Comparison of ENCODE assay signal across 18 cellular contexts in the genomic region with DNA sequence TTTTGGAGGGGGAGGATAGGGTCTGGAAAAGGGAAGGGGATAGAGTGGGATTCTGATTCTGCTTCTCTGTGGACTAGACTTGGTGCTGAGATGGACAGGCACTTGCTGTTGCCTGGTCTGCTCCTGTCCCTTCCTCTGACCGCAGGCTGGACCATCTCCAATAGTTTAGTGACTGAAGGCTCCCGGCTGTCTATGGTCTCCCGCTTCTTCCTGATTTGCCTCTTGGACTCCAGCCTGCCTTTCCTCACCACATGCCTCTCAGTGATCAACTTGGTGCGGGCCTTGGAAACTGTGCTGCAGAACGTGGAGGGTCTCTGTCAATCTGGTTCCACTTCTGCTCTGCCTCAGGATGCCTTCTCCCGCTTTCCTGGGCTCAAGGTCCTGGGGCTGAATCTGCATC. TPM values are rescaled to one million over a fixed set of nuclear protein-coding genes. Genes with fewer than 3 reads are reported as not detected.
DNase-seq lines count a peak whose midpoint lies in the region; ATAC-seq and TF ChIP-seq lines count a peak whose summit lies in the region.
"Had no signal": no experiment of that assay in that cellular context is flagged by ENCODE, and none has a peak within 500 bp of the region (broad histone marks: within the 10 kb centered on the region; RNA-seq: fewer than 3 reads in every experiment).

No MANE protein-coding gene starts in this region.

- H3K9me3 ChIP-seq in transverse colon, result no peaks in the 10 kb centered on the region
- no peaks in the 10 kb centered on the region for H3K9me3 ChIP-seq in Karpas-422 (ENCODE audit: low read length)

- H3K9me3 Mint-ChIP-seq in nephron, result no peaks in the 10 kb centered on the region
- H3K9me3 Mint-ChIP-seq: CD8-positive, alpha-beta T cell had no signal

- peaks cover 33% of the 10 kb centered on the region for H3K4me1 Mint-ChIP-seq in nephron

- H3K27ac ChIP-seq in transverse colon (no peak overlapping the region), Karpas-422 (ENCODE audit: low read length) (no peak overlapping the region)
- H3K27ac ChIP-seq: KMS-11 had no signal

- peak overlapping the region; percentile 6 to 76 (median 27) for H3K27ac Mint-ChIP-seq in nephron
- H3K27ac Mint-ChIP-seq: CD8-positive, alpha-beta T cell had no signal

- H3K27me3 Mint-ChIP-seq in nephron (ENCODE audit: low read depth), result no peaks in the 10 kb centered on the region

- H3K9me2 ChIP-seq in Karpas-422 (replicated peaks; ENCODE audit: insufficient read depth, low read length), result no peaks in the 10 kb centered on the region

- no peak overlapping the region for H3K4me2 ChIP-seq in Karpas-422 (ENCODE audit: low read depth, low read length, poor library complexity, severe bottlenecking)
- H3K4me2 ChIP-seq: KMS-11 had no signal

- no peaks in the 10 kb centered on the region for H3K79me2 ChIP-seq in Karpas-422 (ENCODE audit: low read length)

- no peaks in the 10 kb centered on the region for H3K36me3 Mint-ChIP-seq in nephron (ENCODE audit: low read depth)
- H3K36me3 Mint-ChIP-seq: CD8-positive, alpha-beta T cell had no signal

- no peak for TF ChIP-seq EP300 in transverse colon (IDR thresholded peaks at IDR 0.05; ENCODE audit: low read depth)

- intact Hi-C loops in Right ventricle myocardium inferior (cut with DNase I) (no loop called here), cardiac septum (cut with DNase I) (loop anchor here (10.0 kb wide), 1 partner anchor 331 kb away; no protein-coding TSS in a partner anchor), left cardiac atrium (cut with DNase I) (loop anchor here (5.0 to 10.0 kb wide), 4 partner anchors 94 to 251 kb away; no protein-coding TSS in a partner anchor), transverse colon (cut with DNase I; ENCODE audit: low total_unique reads) (loop anchor here (10.0 kb wide), 1 partner anchor 171 kb away; no protein-coding TSS in a partner anchor)

- H2AFZ ChIP-seq in Karpas-422 (ENCODE audit: low read length), result no peak overlapping the region

- TF ChIP-seq POLR2A in transverse colon (IDR thresholded peaks at IDR 0.05), result no peak

- TF ChIP-seq CTCF in nephron (IDR thresholded peaks at IDR 0.05; ENCODE audit: unreplicated experiment in 3 of 3) (no peak), transverse colon (IDR thresholded peaks at IDR 0.05) (no peak)

- H3K4me3 ChIP-seq in transverse colon (no peak overlapping the region), Karpas-422 (ENCODE audit: low read length) (no peak overlapping the region)

- no peak overlapping the region for H3K9ac ChIP-seq in Karpas-422 (ENCODE audit: low read length)
- H3K9ac ChIP-seq: KMS-11 had no signal

- peaks cover 0 to 23% (median 2%) of the 10 kb centered on the region in 4 donors for H3K4me1 ChIP-seq in transverse colon
- H3K4me1 ChIP-seq in Karpas-422 (ENCODE audit: low read length), result peaks cover 44% of the 10 kb centered on the region

- WGBS in transverse colon (ENCODE audit: low coverage in 1 of 2), 2 donors, result 50 to 63% methylated on average over 2 to 6 of the region's 6 CpGs

- H3K4me3 Mint-ChIP-seq in nephron, result no peak overlapping the region
- H3K4me3 Mint-ChIP-seq: CD8-positive, alpha-beta T cell had no signal

- H3K36me3 ChIP-seq in transverse colon, result no peaks in the 10 kb centered on the region
- H3K36me3 ChIP-seq in Karpas-422 (ENCODE audit: insufficient read depth, low read length), result no peaks in the 10 kb centered on the region

- no peak for DNase-seq in Right ventricle myocardium inferior (ENCODE audit: missing footprints)
- no peak for DNase-seq in cardiac septum (ENCODE audit: low spot score)
- peak; percentile 42 for DNase-seq in left cardiac atrium
- peak; percentile 31 for DNase-seq in transverse colon
- DNase-seq in Karpas-422, result no peak
- DNase-seq in activated CD4-positive, alpha-beta T cell treated with anti-CD3 and anti-CD28 coated beads for 1 hour, result no peak
- DNase-seq: 8988T; CD8-positive, alpha-beta T cell; DMS79; MM.1S; NCI-H1105; NCI-H1694; NCI-H2227 treated with DMSO at 0.1 percent for 48 hours; NCI-H524 had no signal

- ATAC-seq in Right ventricle myocardium inferior (peak; percentile 33), left cardiac atrium (peak; percentile 24 to 26)
- no peak for ATAC-seq in activated CD4-positive, CD25-positive, alpha-beta regulatory T cell treated with anti-CD3 and anti-CD28 coated beads, Interleukin-2, amount 50 U/mL, for 24 hours
- ATAC-seq: CD8-positive, alpha-beta T cell; Panc1 had no signal

- no peaks in the 10 kb centered on the region for H4K20me1 ChIP-seq in Karpas-422 (ENCODE audit: insufficient read depth, low read depth, low read length)

- in situ Hi-C loops in transverse colon (cut with MboI; ENCODE audit: low pct_ligation_motif_present in 1 of 4, low pct_unique_long_range_greater_than_20kb in 1 of 4, low sequenced_read_pairs in 3 of 4), result loop anchor here in 3 of 4 donors (10.0 to 25.0 kb wide), 3 partner anchors 104 to 179 kb away; no protein-coding TSS in a partner anchor

- H3K27me3 ChIP-seq in transverse colon (no peaks in the 10 kb centered on the region), Karpas-422 (ENCODE audit: low read length) (no peaks in the 10 kb centered on the region)

RNA-seq across cellular contexts. Expression of gene ZSCAN20, which starts 6.3 kb away (rescaled TPM):
- total RNA-seq in Right ventricle myocardium inferior, result 4.7 TPM
- total RNA-seq in cardiac septum, result 8.3 TPM
- total RNA-seq in left cardiac atrium, result 1 to 10 TPM; 4.4 to 5.2 TPM
- 1 to 10 TPM; 3.7 to 5.7 (median 4.7) TPM for total RNA-seq in transverse colon
- 5.0 and 8.4 TPM in 2 replicates for total RNA-seq in Karpas-422 (2014; rRNA removed; shearing (Covaris generic); ENCODE audit: low replicate concordance)

RNA-seq across cellular contexts. Expression of gene PHC2, which starts 35.3 kb away (rescaled TPM):
- total RNA-seq in Right ventricle myocardium inferior (102 TPM), cardiac septum (101 TPM), left cardiac atrium (100 to 1,000 TPM in 1 of 2 donors, 10 to 100 TPM in 1; 75.0 to 139 TPM), transverse colon (10 to 100 TPM; 52.7 to 68.9 (median 59.8) TPM)
- 54.3 and 79.5 TPM in 2 replicates for total RNA-seq in Karpas-422 (2014; rRNA removed; shearing (Covaris generic); ENCODE audit: low replicate concordance)

Comparison
In these comparisons a context has a peak if more than half of its experiments do, and no peak if none do; other contexts are left out.
1. DNase-seq: peak in left cardiac atrium (single experiment) and transverse colon (single experiment); none in Right ventricle myocardium inferior (single experiment), cardiac septum (single experiment), Karpas-422 (single experiment) and activated CD4-positive, alpha-beta T cell treated with anti-CD3 and anti-CD28 coated beads for 1 hour (single experiment).
2. ATAC-seq: peak in Right ventricle myocardium inferior (single experiment) and left cardiac atrium (2 of 2); none in activated CD4-positive, CD25-positive, alpha-beta regulatory T cell treated with anti-CD3 and anti-CD28 coated beads, Interleukin-2, amount 50 U/mL, for 24 hours (0 of 2).